In genomic region chr18:26465431-26465830, GRCh38 we compare ENCODE assay signal across 36 cellular contexts.
"Had no signal": no experiment of that assay in that cellular context is flagged by ENCODE, and none has a peak within 500 bp of the region (broad histone marks: within the 10 kb centered on the region; RNA-seq: fewer than 3 reads in every experiment).

No MANE protein-coding gene starts in this region.

- H3K9me3 Mint-ChIP-seq: activated B cell treated with CpG ODN at 0.5 μM for 24 hours; activated CD4-positive, alpha-beta memory T cell treated with anti-CD3 and anti-CD28 coated beads for 36 hours; activated CD4-positive, alpha-beta T cell treated with anti-CD3 and anti-CD28 coated beads, Interleukin-2, amount 10 ng/mL, durations not matched to agents 24 days and 14 days; activated CD8-positive, alpha-beta T cell treated with anti-CD3 and anti-CD28 coated beads for 36 hours; activated naive CD4-positive, alpha-beta T cell treated with anti-CD3 and anti-CD28 coated beads for 36 hours; activated naive CD4-positive, alpha-beta T cell treated with anti-CD3 and anti-CD28 coated beads, Interleukin-2, amount 50 U/mL, for 72 hours; activated naive CD8-positive, alpha-beta T cell treated with anti-CD3 and anti-CD28 coated beads for 36 hours; activated T-cell treated with anti-CD3 and anti-CD28 coated beads, Interleukin-2, amount 50 U/mL, for 4 hours; activated T-cell treated with anti-CD3 and anti-CD28 coated beads, Interleukin-2, amount 50 U/mL, for 72 hours; activated T-helper 1 cell treated with anti-CD3 and anti-CD28 coated beads, Interleukin-12 subunit alpha, Interleukin-12 subunit beta, Interleukin-2, Interleukin-4 antibody, amounts not matched to agents 30 ng/mL and 10 ng/mL and 1 ng/mL, durations not matched to agents 14 hours and 24 hours and 36 hours; activated T-helper 17 cell treated with anti-CD3 and anti-CD28 coated beads, Interleukin-2, amount 50 U/mL, for 72 hours; T-helper 1 cell treated with Interleukin-12 subunit alpha and Interleukin-12 subunit beta and Interleukin-4 antibody, amounts not matched to agents 30 μg/mL and 1 μg/mL, for 36 hours; T-helper 2 cell treated with Interferon-gamma antibody and Interleukin-4, amounts not matched to agents 5 μg/mL and 100 μg/mL, for 36 hours had no signal

- H3K4me1 Mint-ChIP-seq: activated T-helper 17 cell treated with anti-CD3 and anti-CD28 coated beads, Interleukin-2, amount 50 U/mL, for 72 hours had no signal

- H3K4me3 Mint-ChIP-seq: activated B cell treated with CpG ODN at 0.5 μM for 24 hours; activated CD4-positive, alpha-beta memory T cell treated with anti-CD3 and anti-CD28 coated beads for 36 hours; activated CD4-positive, alpha-beta T cell treated with anti-CD3 and anti-CD28 coated beads, Interleukin-2, amount 10 ng/mL, durations not matched to agents 24 days and 14 days; activated CD8-positive, alpha-beta T cell treated with anti-CD3 and anti-CD28 coated beads for 36 hours; activated naive CD4-positive, alpha-beta T cell treated with anti-CD3 and anti-CD28 coated beads for 36 hours; activated naive CD8-positive, alpha-beta T cell treated with anti-CD3 and anti-CD28 coated beads for 36 hours; activated T-cell treated with anti-CD3 and anti-CD28 coated beads, Interleukin-2, amount 50 U/mL, for 4 hours; activated T-cell treated with anti-CD3 and anti-CD28 coated beads, Interleukin-2, amount 50 U/mL, for 72 hours; activated T-helper 1 cell treated with anti-CD3 and anti-CD28 coated beads, Interleukin-12 subunit alpha, Interleukin-12 subunit beta, Interleukin-2, Interleukin-4 antibody, amounts not matched to agents 30 ng/mL and 10 ng/mL and 1 ng/mL, durations not matched to agents 14 hours and 24 hours and 36 hours; activated T-helper 17 cell treated with anti-CD3 and anti-CD28 coated beads, Interleukin-2, amount 50 U/mL, for 72 hours; T-helper 1 cell treated with Interleukin-12 subunit alpha and Interleukin-12 subunit beta and Interleukin-4 antibody, amounts not matched to agents 30 μg/mL and 1 μg/mL, for 36 hours; T-helper 2 cell treated with Interferon-gamma antibody and Interleukin-4, amounts not matched to agents 5 μg/mL and 100 μg/mL, for 36 hours had no signal

- DNase-seq: activated B cell treated with CpG ODN at 0.5 μM for 24 hours; activated CD4-positive, alpha-beta memory T cell treated with anti-CD3 and anti-CD28 coated beads for 36 hours; activated CD4-positive, alpha-beta T cell treated with anti-CD3 and anti-CD28 coated beads for 4 hours; activated CD4-positive, alpha-beta T cell treated with anti-CD3 and anti-CD28 coated beads, Interleukin-2, amount 10 ng/mL, durations not matched to agents 24 days and 14 days; activated CD4-positive, alpha-beta T cell treated with anti-CD3 and anti-CD28 coated beads, Interleukin-2, amount 50 U/mL, for 1 hour; activated CD4-positive, alpha-beta T cell treated with anti-CD3 and anti-CD28 coated beads, Interleukin-2, amount 50 U/mL, for 4 hours; activated CD4-positive, CD25-positive, alpha-beta regulatory T cell treated with anti-CD3 and anti-CD28 coated beads, Interleukin-2, amount 50 U/mL, for 72 hours; activated CD8-positive, alpha-beta memory T cell treated with anti-CD3 and anti-CD28 coated beads, Interleukin-2, amount 50 U/mL, for 4 hours; activated CD8-positive, alpha-beta T cell treated with anti-CD3 and anti-CD28 coated beads for 36 hours; activated effector memory CD4-positive, alpha-beta T cell treated with anti-CD3 and anti-CD28 coated beads, Interleukin-2, amount 50 U/mL, for 16 hours; activated gamma-delta T cell treated with Interleukin-2 at 50 U/mL for 16 hours; activated naive CD4-positive, alpha-beta T cell; activated naive CD4-positive, alpha-beta T cell treated with anti-CD3 and anti-CD28 coated beads for 36 hours; activated naive CD4-positive, alpha-beta T cell treated with anti-CD3 and anti-CD28 coated beads, Interleukin-2, amount 50 U/mL, for 16 hours; activated naive CD8-positive, alpha-beta T cell treated with anti-CD3 and anti-CD28 coated beads for 36 hours; activated T-cell treated with anti-CD3 and anti-CD28 coated beads for 4 hours; activated T-cell treated with anti-CD3 and anti-CD28 coated beads, Interleukin-2, amount 50 U/mL, for 1 hour; activated T-cell treated with anti-CD3 and anti-CD28 coated beads, Interleukin-2, amount 50 U/mL, for 4 hours; activated T-cell treated with anti-CD3 and anti-CD28 coated beads, Interleukin-2, amount 50 U/mL, for 72 hours; adrenal gland; amniotic stem cell; aorta; body of pancreas; brain microvascular endothelial cell; central memory CD4-positive, alpha-beta T cell; SW 1271; T-helper 1 cell; T-helper 2 cell; T-helper 9 cell had no signal

- H3K36me3 Mint-ChIP-seq: activated CD4-positive, alpha-beta memory T cell treated with anti-CD3 and anti-CD28 coated beads for 36 hours; activated naive CD4-positive, alpha-beta T cell treated with anti-CD3 and anti-CD28 coated beads, Interleukin-2, amount 50 U/mL, for 72 hours; activated naive CD8-positive, alpha-beta T cell treated with anti-CD3 and anti-CD28 coated beads for 36 hours had no signal

- H3K27ac Mint-ChIP-seq: activated B cell treated with CpG ODN at 0.5 μM for 24 hours; activated CD4-positive, alpha-beta memory T cell treated with anti-CD3 and anti-CD28 coated beads for 36 hours; activated CD4-positive, alpha-beta T cell treated with anti-CD3 and anti-CD28 coated beads, Interleukin-2, amount 10 ng/mL, durations not matched to agents 24 days and 14 days; activated CD8-positive, alpha-beta T cell treated with anti-CD3 and anti-CD28 coated beads for 36 hours; activated naive CD4-positive, alpha-beta T cell treated with anti-CD3 and anti-CD28 coated beads for 36 hours; activated naive CD8-positive, alpha-beta T cell treated with anti-CD3 and anti-CD28 coated beads for 36 hours; activated T-cell treated with anti-CD3 and anti-CD28 coated beads, Interleukin-2, amount 50 U/mL, for 72 hours; activated T-helper 1 cell treated with anti-CD3 and anti-CD28 coated beads, Interleukin-12 subunit alpha, Interleukin-12 subunit beta, Interleukin-2, Interleukin-4 antibody, amounts not matched to agents 30 ng/mL and 10 ng/mL and 1 ng/mL, durations not matched to agents 14 hours and 24 hours and 36 hours; activated T-helper 17 cell treated with anti-CD3 and anti-CD28 coated beads, Interleukin-2, amount 50 U/mL, for 72 hours; T-helper 1 cell treated with Interleukin-12 subunit alpha and Interleukin-12 subunit beta and Interleukin-4 antibody, amounts not matched to agents 30 μg/mL and 1 μg/mL, for 36 hours; T-helper 2 cell treated with Interferon-gamma antibody and Interleukin-4, amounts not matched to agents 5 μg/mL and 100 μg/mL, for 36 hours had no signal

- H3K27ac ChIP-seq: adrenal gland, body of pancreas, brain microvascular endothelial cell, breast epithelium, VCaP had no signal

- H3K27me3 Mint-ChIP-seq: activated B cell treated with CpG ODN at 0.5 μM for 24 hours; activated CD4-positive, alpha-beta memory T cell treated with anti-CD3 and anti-CD28 coated beads for 36 hours; activated CD4-positive, alpha-beta T cell treated with anti-CD3 and anti-CD28 coated beads, Interleukin-2, amount 10 ng/mL, durations not matched to agents 24 days and 14 days; activated CD8-positive, alpha-beta T cell treated with anti-CD3 and anti-CD28 coated beads for 36 hours; activated naive CD8-positive, alpha-beta T cell treated with anti-CD3 and anti-CD28 coated beads for 36 hours; activated T-helper 17 cell treated with anti-CD3 and anti-CD28 coated beads, Interleukin-2, amount 50 U/mL, for 72 hours had no signal
